Comparison of ENCODE assay signal across 1 cellular context in genomic region chr6:52361945-52362442, GRCh38.
TF ChIP-seq lines count a peak whose summit lies in the region.

TSS of gene PAQR8 (plus strand) at chr6:52362151. CDS start at chr6:52403214, 41,063 bp downstream.

TF ChIP-seq in GM12878, 131 proteins besides CTCF, POLR2A, EP300 and RAD21 (continued from another document):
- TF ChIP-seq BCLAF1 (IDR thresholded peaks at IDR 0.05) (0 out of 2 replicates have a peak, but pooled peaks have one; percentile 52), CBFB (IDR thresholded peaks at IDR 0.05; ENCODE audit: low read depth) (no peak), TARDBP (IDR thresholded peaks at IDR 0.05; ENCODE audit: borderline replicate concordance) (no peak), PKNOX1 (IDR thresholded peaks at IDR 0.05) (peak; percentile 91), NFYA (IDR thresholded peaks at IDR 0.05; ENCODE audit: borderline replicate concordance, low read depth, low read length) (no peak), ASH2L (IDR thresholded peaks at IDR 0.05; ENCODE audit: borderline replicate concordance, low read depth) (no peak), ZNF207 (IDR thresholded peaks at IDR 0.05; ENCODE audit: borderline replicate concordance) (0 out of 2 replicates have a peak, but pooled peaks have one; percentile 51), HCFC1 (IDR thresholded peaks at IDR 0.05; ENCODE audit: low read length) (no peak), SP1 (IDR thresholded peaks at IDR 0.05; ENCODE audit: low read depth, low read length) (peak; percentile 56), KLF5 (IDR thresholded peaks at IDR 0.05; ENCODE audit: partially characterized antibody) (no peak), JUNB (IDR thresholded peaks at IDR 0.05) (no peak), RFX5 (IDR thresholded peaks at IDR 0.05; ENCODE audit: low read depth, low read length) (no peak), ZBTB4 (CRISPR knock-in tag; IDR thresholded peaks at IDR 0.05) (no peak), MAX (IDR thresholded peaks at IDR 0.05; ENCODE audit: low read depth, low read length) (peak; percentile 56; the same call in 1 of the 2 replicates), RCOR1 (conservative IDR thresholded peaks at IDR 0.05; ENCODE audit: low read depth, low read length) (no peak), RB1 (IDR thresholded peaks at IDR 0.05; ENCODE audit: borderline replicate concordance) (peak; percentile 84), RELB (IDR thresholded peaks at IDR 0.05; ENCODE audit: low read depth) (no peak), NRF1 (conservative IDR thresholded peaks at IDR 0.05; ENCODE audit: low read depth, low read length) (peak; percentile 70), YY1 (IDR thresholded peaks at IDR 0.05; ENCODE audit: low read depth, low read length) (0 out of 2 replicates have a peak, but pooled peaks have one; percentile 1), ZBED1 (IDR thresholded peaks at IDR 0.05; ENCODE audit: borderline replicate concordance) (no peak), BACH1 (IDR thresholded peaks at IDR 0.05; ENCODE audit: borderline replicate concordance) (peak; percentile 94), FOXM1 (IDR thresholded peaks at IDR 0.05; ENCODE audit: low read depth, low read length) (no peak), MYC (IDR thresholded peaks at IDR 0.05; ENCODE audit: insufficient read depth, insufficient read length, insufficient replicate concordance, low read length, severe bottlenecking) (peak; percentile 44), BCL11A (IDR thresholded peaks at IDR 0.05; ENCODE audit: low read depth, low read length) (no peak), POLR2AphosphoS5 (IDR thresholded peaks at IDR 0.05; ENCODE audit: low read length) (no peak), TCF3 (IDR thresholded peaks at IDR 0.05; ENCODE audit: borderline replicate concordance, insufficient read depth, low read depth, low read length) (no peak), ZNF687 (IDR thresholded peaks at IDR 0.05) (peak; percentile 79; the same call in 1 of the 2 replicates), SMARCA5 (IDR thresholded peaks at IDR 0.05) (peak; percentile 90), CBX3 (IDR thresholded peaks at IDR 0.05; ENCODE audit: borderline replicate concordance, low read depth) (no peak)
